1 cellular context compared by ENCODE assay signal in genomic region chr6:3732345-3733141, GRCh38.
TF ChIP-seq lines count a peak whose summit lies in the region.

No MANE protein-coding gene starts in this region.

TF ChIP-seq in K562, 482 proteins besides CTCF, POLR2A, EP300 and RAD21 (continued from another document and continues in another):
- TF ChIP-seq POLR3G (IDR thresholded peaks at IDR 0.05; ENCODE audit: extremely low read depth, insufficient read length, insufficient replicate concordance), result no peak
- TF ChIP-seq, protein P1, sequence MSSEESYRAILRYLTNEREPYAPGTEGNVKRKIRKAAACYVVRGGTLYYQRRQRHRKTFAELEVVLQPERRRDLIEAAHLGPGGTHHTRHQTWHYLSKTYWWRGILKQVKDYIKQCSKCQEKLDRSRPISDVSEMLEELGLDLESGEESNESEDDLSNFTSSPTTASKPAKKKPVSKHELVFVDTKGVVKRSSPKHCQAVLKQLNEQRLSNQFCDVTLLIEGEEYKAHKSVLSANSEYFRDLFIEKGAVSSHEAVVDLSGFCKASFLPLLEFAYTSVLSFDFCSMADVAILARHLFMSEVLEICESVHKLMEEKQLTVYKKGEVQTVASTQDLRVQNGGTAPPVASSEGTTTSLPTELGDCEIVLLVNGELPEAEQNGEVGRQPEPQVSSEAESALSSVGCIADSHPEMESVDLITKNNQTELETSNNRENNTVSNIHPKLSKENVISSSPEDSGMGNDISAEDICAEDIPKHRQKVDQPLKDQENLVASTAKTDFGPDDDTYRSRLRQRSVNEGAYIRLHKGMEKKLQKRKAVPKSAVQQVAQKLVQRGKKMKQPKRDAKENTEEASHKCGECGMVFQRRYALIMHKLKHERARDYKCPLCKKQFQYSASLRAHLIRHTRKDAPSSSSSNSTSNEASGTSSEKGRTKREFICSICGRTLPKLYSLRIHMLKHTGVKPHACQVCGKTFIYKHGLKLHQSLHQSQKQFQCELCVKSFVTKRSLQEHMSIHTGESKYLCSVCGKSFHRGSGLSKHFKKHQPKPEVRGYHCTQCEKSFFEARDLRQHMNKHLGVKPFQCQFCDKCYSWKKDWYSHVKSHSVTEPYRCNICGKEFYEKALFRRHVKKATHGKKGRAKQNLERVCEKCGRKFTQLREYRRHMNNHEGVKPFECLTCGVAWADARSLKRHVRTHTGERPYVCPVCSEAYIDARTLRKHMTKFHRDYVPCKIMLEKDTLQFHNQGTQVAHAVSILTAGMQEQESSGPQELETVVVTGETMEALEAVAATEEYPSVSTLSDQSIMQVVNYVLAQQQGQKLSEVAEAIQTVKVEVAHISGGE (CRISPR knock-in tag; IDR thresholded peaks at IDR 0.05), result 0 out of 6 replicates have a peak, but pooled peaks of 1 of the 3 experiments have one; percentile 30
- no peak for TF ChIP-seq ERF (CRISPR knock-in tag; IDR thresholded peaks at IDR 0.05)
- TF ChIP-seq CBX8 (IDR thresholded peaks at IDR 0.05; ENCODE audit: borderline replicate concordance, extremely low read depth, low read depth, low read length, poor library complexity, severe bottlenecking), result no peak
- TF ChIP-seq CREM (IDR thresholded peaks at IDR 0.05; ENCODE audit: low read depth), result no peak
- no peak for TF ChIP-seq ZNF77 (CRISPR knock-in tag; IDR thresholded peaks at IDR 0.05)
- peak; percentile 27; the same call in 1 of the 2 replicates for TF ChIP-seq ZEB2 (IDR thresholded peaks at IDR 0.05)
- TF ChIP-seq HNRNPUL1 (IDR thresholded peaks at IDR 0.05; ENCODE audit: low read length), result no peak
- no peak for TF ChIP-seq PURB (CRISPR knock-in tag; IDR thresholded peaks at IDR 0.05; ENCODE audit: low read depth)
- no peak for TF ChIP-seq ZBED1 (IDR thresholded peaks at IDR 0.05)
- 0 out of 2 replicates have a peak, but pooled peaks have one; percentile 28 for TF ChIP-seq SP1 (CRISPR knock-in tag; IDR thresholded peaks at IDR 0.05)
- TF ChIP-seq RB1 (IDR thresholded peaks at IDR 0.05; ENCODE audit: low read depth), result peak; percentile 75; the same call in 1 of the 2 replicates
- no peak for TF ChIP-seq CREBBP (IDR thresholded peaks at IDR 0.05; ENCODE audit: low read depth, low read length)
- TF ChIP-seq KLF13 (tag; IDR thresholded peaks at IDR 0.05; ENCODE audit: borderline replicate concordance, low read depth), result 0 out of 2 replicates have a peak, but pooled peaks have one; percentile 12
- peak; percentile 22; the same call in 1 of the 2 replicates for TF ChIP-seq ZNF384 (IDR thresholded peaks at IDR 0.05; ENCODE audit: low read depth, low read length)
- TF ChIP-seq, protein P2, sequence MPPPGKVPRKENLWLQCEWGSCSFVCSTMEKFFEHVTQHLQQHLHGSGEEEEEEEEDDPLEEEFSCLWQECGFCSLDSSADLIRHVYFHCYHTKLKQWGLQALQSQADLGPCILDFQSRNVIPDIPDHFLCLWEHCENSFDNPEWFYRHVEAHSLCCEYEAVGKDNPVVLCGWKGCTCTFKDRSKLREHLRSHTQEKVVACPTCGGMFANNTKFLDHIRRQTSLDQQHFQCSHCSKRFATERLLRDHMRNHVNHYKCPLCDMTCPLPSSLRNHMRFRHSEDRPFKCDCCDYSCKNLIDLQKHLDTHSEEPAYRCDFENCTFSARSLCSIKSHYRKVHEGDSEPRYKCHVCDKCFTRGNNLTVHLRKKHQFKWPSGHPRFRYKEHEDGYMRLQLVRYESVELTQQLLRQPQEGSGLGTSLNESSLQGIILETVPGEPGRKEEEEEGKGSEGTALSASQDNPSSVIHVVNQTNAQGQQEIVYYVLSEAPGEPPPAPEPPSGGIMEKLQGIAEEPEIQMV (tag; conservative IDR thresholded peaks at IDR 0.05; ENCODE audit: low read depth), result no peak
- no peak for TF ChIP-seq CCNT2 (IDR thresholded peaks at IDR 0.05; ENCODE audit: borderline replicate concordance, extremely low read depth, insufficient read length, low read depth, low read length)
- TF ChIP-seq, protein P3, sequence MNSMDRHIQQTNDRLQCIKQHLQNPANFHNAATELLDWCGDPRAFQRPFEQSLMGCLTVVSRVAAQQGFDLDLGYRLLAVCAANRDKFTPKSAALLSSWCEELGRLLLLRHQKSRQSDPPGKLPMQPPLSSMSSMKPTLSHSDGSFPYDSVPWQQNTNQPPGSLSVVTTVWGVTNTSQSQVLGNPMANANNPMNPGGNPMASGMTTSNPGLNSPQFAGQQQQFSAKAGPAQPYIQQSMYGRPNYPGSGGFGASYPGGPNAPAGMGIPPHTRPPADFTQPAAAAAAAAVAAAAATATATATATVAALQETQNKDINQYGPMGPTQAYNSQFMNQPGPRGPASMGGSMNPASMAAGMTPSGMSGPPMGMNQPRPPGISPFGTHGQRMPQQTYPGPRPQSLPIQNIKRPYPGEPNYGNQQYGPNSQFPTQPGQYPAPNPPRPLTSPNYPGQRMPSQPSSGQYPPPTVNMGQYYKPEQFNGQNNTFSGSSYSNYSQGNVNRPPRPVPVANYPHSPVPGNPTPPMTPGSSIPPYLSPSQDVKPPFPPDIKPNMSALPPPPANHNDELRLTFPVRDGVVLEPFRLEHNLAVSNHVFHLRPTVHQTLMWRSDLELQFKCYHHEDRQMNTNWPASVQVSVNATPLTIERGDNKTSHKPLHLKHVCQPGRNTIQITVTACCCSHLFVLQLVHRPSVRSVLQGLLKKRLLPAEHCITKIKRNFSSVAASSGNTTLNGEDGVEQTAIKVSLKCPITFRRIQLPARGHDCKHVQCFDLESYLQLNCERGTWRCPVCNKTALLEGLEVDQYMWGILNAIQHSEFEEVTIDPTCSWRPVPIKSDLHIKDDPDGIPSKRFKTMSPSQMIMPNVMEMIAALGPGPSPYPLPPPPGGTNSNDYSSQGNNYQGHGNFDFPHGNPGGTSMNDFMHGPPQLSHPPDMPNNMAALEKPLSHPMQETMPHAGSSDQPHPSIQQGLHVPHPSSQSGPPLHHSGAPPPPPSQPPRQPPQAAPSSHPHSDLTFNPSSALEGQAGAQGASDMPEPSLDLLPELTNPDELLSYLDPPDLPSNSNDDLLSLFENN (IDR thresholded peaks at IDR 0.05; ENCODE audit: low read depth in 2 of 2, low read length in 2 of 2), result peak in 1 of 2 experiments; percentile 39; a peak in 1 of 4 replicates
- peak; percentile 48 for TF ChIP-seq BHLHE40 (IDR thresholded peaks at IDR 0.05; ENCODE audit: low read length)
- TF ChIP-seq, protein P4, sequence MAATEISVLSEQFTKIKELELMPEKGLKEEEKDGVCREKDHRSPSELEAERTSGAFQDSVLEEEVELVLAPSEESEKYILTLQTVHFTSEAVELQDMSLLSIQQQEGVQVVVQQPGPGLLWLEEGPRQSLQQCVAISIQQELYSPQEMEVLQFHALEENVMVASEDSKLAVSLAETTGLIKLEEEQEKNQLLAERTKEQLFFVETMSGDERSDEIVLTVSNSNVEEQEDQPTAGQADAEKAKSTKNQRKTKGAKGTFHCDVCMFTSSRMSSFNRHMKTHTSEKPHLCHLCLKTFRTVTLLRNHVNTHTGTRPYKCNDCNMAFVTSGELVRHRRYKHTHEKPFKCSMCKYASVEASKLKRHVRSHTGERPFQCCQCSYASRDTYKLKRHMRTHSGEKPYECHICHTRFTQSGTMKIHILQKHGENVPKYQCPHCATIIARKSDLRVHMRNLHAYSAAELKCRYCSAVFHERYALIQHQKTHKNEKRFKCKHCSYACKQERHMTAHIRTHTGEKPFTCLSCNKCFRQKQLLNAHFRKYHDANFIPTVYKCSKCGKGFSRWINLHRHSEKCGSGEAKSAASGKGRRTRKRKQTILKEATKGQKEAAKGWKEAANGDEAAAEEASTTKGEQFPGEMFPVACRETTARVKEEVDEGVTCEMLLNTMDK (IDR thresholded peaks at IDR 0.05; ENCODE audit: borderline replicate concordance, insufficient read depth, low read depth, low read length, poor library complexity, severe bottlenecking), result peak; percentile 8
- no peak for TF ChIP-seq KAT2B (IDR thresholded peaks at IDR 0.05; ENCODE audit: low read depth, low read length)
- TF ChIP-seq ZNF239 (CRISPR knock-in tag; IDR thresholded peaks at IDR 0.05), result no peak
- no peak for TF ChIP-seq ASH1L (IDR thresholded peaks at IDR 0.05; ENCODE audit: borderline replicate concordance, low read depth, partially characterized antibody)
- peak; percentile 43 for TF ChIP-seq ZFP36 (IDR thresholded peaks at IDR 0.05; ENCODE audit: low read depth, low read length, partially characterized antibody)
- peak; percentile 99 for TF ChIP-seq STAG1 (CRISPR knock-in tag; IDR thresholded peaks at IDR 0.05; ENCODE audit: borderline replicate concordance)
- TF ChIP-seq NFIC (IDR thresholded peaks at IDR 0.05), result 0 out of 2 replicates have a peak, but pooled peaks have one; percentile 27
- no peak for TF ChIP-seq NFATC3 (IDR thresholded peaks at IDR 0.05)
- peak; percentile 87 for TF ChIP-seq ARID2 (IDR thresholded peaks at IDR 0.05)
- no peak for TF ChIP-seq ZNF696 (CRISPR knock-in tag; conservative IDR thresholded peaks at IDR 0.05)
- TF ChIP-seq CTBP1 (IDR thresholded peaks at IDR 0.05; ENCODE audit: borderline replicate concordance), result peak; percentile 90
- peak; percentile 88 for TF ChIP-seq KDM1A (IDR thresholded peaks at IDR 0.05)
- peak; percentile 75 for TF ChIP-seq CEBPB (tag; IDR thresholded peaks at IDR 0.05)
- TF ChIP-seq ZNF133 (CRISPR knock-in tag; IDR thresholded peaks at IDR 0.05), result no peak
- no peak for TF ChIP-seq HNRNPL (IDR thresholded peaks at IDR 0.05; ENCODE audit: low read depth, low read length)
- TF ChIP-seq HDAC1 (IDR thresholded peaks at IDR 0.05), result no peak
- TF ChIP-seq, protein P5, sequence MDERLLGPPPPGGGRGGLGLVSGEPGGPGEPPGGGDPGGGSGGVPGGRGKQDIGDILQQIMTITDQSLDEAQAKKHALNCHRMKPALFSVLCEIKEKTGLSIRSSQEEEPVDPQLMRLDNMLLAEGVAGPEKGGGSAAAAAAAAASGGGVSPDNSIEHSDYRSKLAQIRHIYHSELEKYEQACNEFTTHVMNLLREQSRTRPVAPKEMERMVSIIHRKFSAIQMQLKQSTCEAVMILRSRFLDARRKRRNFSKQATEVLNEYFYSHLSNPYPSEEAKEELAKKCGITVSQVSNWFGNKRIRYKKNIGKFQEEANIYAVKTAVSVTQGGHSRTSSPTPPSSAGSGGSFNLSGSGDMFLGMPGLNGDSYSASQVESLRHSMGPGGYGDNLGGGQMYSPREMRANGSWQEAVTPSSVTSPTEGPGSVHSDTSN (CRISPR knock-in tag; IDR thresholded peaks at IDR 0.05; ENCODE audit: low read depth), result no peak
- TF ChIP-seq, protein P5 (tag; conservative IDR thresholded peaks at IDR 0.05; ENCODE audit: low read depth), result peak; percentile 35; the same call in 1 of the 2 replicates
- TF ChIP-seq SMARCB1 (IDR thresholded peaks at IDR 0.05; ENCODE audit: insufficient read length, low read depth), result no peak
- TF ChIP-seq ATF7 (IDR thresholded peaks at IDR 0.05), result no peak
- TF ChIP-seq KLF1 (tag; IDR thresholded peaks at IDR 0.05), result no peak
- peak; percentile 36 for TF ChIP-seq ETV1 (tag; conservative IDR thresholded peaks at IDR 0.05; ENCODE audit: low read depth)
- no peak for TF ChIP-seq HDAC3 (IDR thresholded peaks at IDR 0.05; ENCODE audit: borderline replicate concordance, partially characterized antibody)
- TF ChIP-seq CC2D1A (IDR thresholded peaks at IDR 0.05), result peak; percentile 78; the same call in 1 of the 2 replicates
- TF ChIP-seq RERE (CRISPR knock-in tag; IDR thresholded peaks at IDR 0.05; ENCODE audit: borderline replicate concordance), result no peak
- TF ChIP-seq TFAP4 (CRISPR knock-in tag; IDR thresholded peaks at IDR 0.05; ENCODE audit: borderline replicate concordance), result peak; percentile 37; the same call in 1 of the 2 replicates
- no peak for TF ChIP-seq STAT5B (CRISPR knock-in tag; IDR thresholded peaks at IDR 0.05)
